ENCODE assay signal across 14 cellular contexts in genomic region chr11:68524681-68525080, GRCh38.
DNase-seq lines count a peak whose midpoint lies in the region; ATAC-seq, FAIRE-seq and TF ChIP-seq lines count a peak whose summit lies in the region.
"Had no signal": no experiment of that assay in that cellular context is flagged by ENCODE, and none has a peak within 500 bp of the region (broad histone marks: within the 10 kb centered on the region; RNA-seq: fewer than 3 reads in every experiment).

No MANE protein-coding gene starts in this region.

- WGBS in right lobe of liver (ENCODE audit: insufficient coverage, low coverage, low lambda C conversion rate, missing lambda C conversion rate) = 75% methylated on average over 1 of the region's 2 CpGs
- 100% methylated on average over 1 of the region's 2 CpGs for WGBS in HepG2 (ENCODE audit: low lambda C conversion rate)

- no peak overlapping the region for H2AFZ ChIP-seq in HepG2 (ENCODE audit: low read length)

- H3K9me3 Mint-ChIP-seq in effector memory CD8-positive, alpha-beta T cell = no peaks in the 10 kb centered on the region
- H3K9me3 Mint-ChIP-seq in mesothelial cell of epicardium = no peaks in the 10 kb centered on the region
- H3K9me3 Mint-ChIP-seq: brain had no signal

- peaks cover 9% of the 10 kb centered on the region; the same call in 1 of the 2 replicates for H4K20me1 ChIP-seq in HepG2 (ENCODE audit: insufficient read depth, low read length)

- H3K36me3 ChIP-seq in right lobe of liver (peaks cover 0 to 62% (median 9%) of the 10 kb centered on the region in 4 donors), HepG2 (replicated peaks in 1 of 2; ENCODE audit: control insufficient read depth in 1 of 2, insufficient read depth in 2 of 2, low read length in 2 of 2) (peaks cover 23 to 90% of the 10 kb centered on the region in 2 experiments), uterus (no peaks in the 10 kb centered on the region)

- ATAC-seq in right lobe of liver (peak; percentile 19 to 54 (median 26)), HepG2 (no peak), HG03039 (IDR thresholded peaks at IDR 0.05; ENCODE audit: unreplicated experiment) (no peak), GM18505 (IDR thresholded peaks at IDR 0.05; ENCODE audit: unreplicated experiment) (no peak)
- ATAC-seq in effector memory CD8-positive, alpha-beta T cell (replicated peaks) = no peak

- in situ Hi-C loops in HepG2 (cut with HindIII; ENCODE audit: extremely low pct_ligation_motif_present, low pct_unique_long_range_greater_than_20kb) = no loop called here

- no peak overlapping the region for H3K4me3 ChIP-seq in right lobe of liver
- no peak overlapping the region for H3K4me3 ChIP-seq in HepG2 (replicated peaks in 1 of 3; ENCODE audit: insufficient read depth in 1 of 3, low read depth in 2 of 3, low read length in 3 of 3)
- no peak overlapping the region for H3K4me3 ChIP-seq in uterus

- H3K27ac Mint-ChIP-seq in effector memory CD8-positive, alpha-beta T cell = peak overlapping the region; percentile 50 to 66
- peak overlapping the region; percentile 83 for H3K27ac Mint-ChIP-seq in mesothelial cell of epicardium

- no peak overlapping the region for H3K9ac ChIP-seq in HepG2 (ENCODE audit: insufficient read depth, low read depth, low read length)

- no peak overlapping the region for H3K4me2 ChIP-seq in HepG2 (ENCODE audit: low read depth, low read length)

- TF ChIP-seq CTCF in right lobe of liver (IDR thresholded peaks at IDR 0.05) = no peak
- TF ChIP-seq CTCF in HepG2 (CRISPR knock-in tag; IDR thresholded peaks at IDR 0.05) = no peak
- no peak for TF ChIP-seq CTCF in mesothelial cell of epicardium (IDR thresholded peaks at IDR 0.05; ENCODE audit: unreplicated experiment)
- no peak for TF ChIP-seq CTCF in uterus (IDR thresholded peaks at IDR 0.05)

- no peak overlapping the region for H3K4me3 Mint-ChIP-seq in effector memory CD8-positive, alpha-beta T cell
- H3K4me3 Mint-ChIP-seq in mesothelial cell of epicardium = no peak overlapping the region
- H3K4me3 Mint-ChIP-seq: brain had no signal

- H3K9me3 ChIP-seq in right lobe of liver = no peaks in the 10 kb centered on the region
- no peaks in the 10 kb centered on the region for H3K9me3 ChIP-seq in HepG2 (ENCODE audit: low read length)
- no peaks in the 10 kb centered on the region for H3K9me3 ChIP-seq in uterus

- CTCF ChIA-PET in HepG2 (lab: Yijun Ruan, JAX; ENCODE audit: low intra/inter-chr PET ratio, low total read pairs) = no interaction called here

- peaks cover 35 to 79% of the 10 kb centered on the region in 2 donors for H3K4me1 Mint-ChIP-seq in effector memory CD8-positive, alpha-beta T cell (ENCODE audit: low read depth in 2 of 2)
- H3K4me1 Mint-ChIP-seq in mesothelial cell of epicardium = peaks cover 42% of the 10 kb centered on the region

- TF ChIP-seq POLR2A in right lobe of liver (IDR thresholded peaks at IDR 0.05) = no peak
- no peak for TF ChIP-seq POLR2A in HepG2 (IDR thresholded peaks at IDR 0.05; ENCODE audit: insufficient read depth in 1 of 2, low read depth in 2 of 2, low read length in 2 of 2)
- TF ChIP-seq POLR2A in uterus (IDR thresholded peaks at IDR 0.05) = no peak
- no peak for TF ChIP-seq POLR2A in GM18505 (IDR thresholded peaks at IDR 0.05; ENCODE audit: borderline replicate concordance, extremely low read depth, insufficient read depth, insufficient read length)

- no peak for DNase-seq in right lobe of liver
- no peak for DNase-seq in HepG2 (ENCODE audit: low spot score)
- DNase-seq in effector memory CD8-positive, alpha-beta T cell = no peak
- no peak for DNase-seq in mesothelial cell of epicardium (ENCODE audit: low spot score in 2 of 2, unreplicated experiment in 2 of 2)
- DNase-seq in uterus = no peak
- DNase-seq in GM19240 (ENCODE audit: insufficient read length, low spot score) = no peak
- DNase-seq: mammary epithelial cell; NCI-H2171 treated with DMSO at 0.1 percent for 48 hours; posterior cingulate gyrus; stimulated activated CD8-positive, alpha-beta memory T cell treated with anti-CD3 and anti-CD28 coated beads, Interleukin-4, amount 100 ng/mL, for 48 hours had no signal

- no peak for TF ChIP-seq EP300 in HepG2 (IDR thresholded peaks at IDR 0.05; ENCODE audit: low read depth in 2 of 2, low read length in 2 of 2)
- TF ChIP-seq EP300 in HepG2 (CRISPR knock-in tag; IDR thresholded peaks at IDR 0.05; ENCODE audit: borderline replicate concordance) = no peak

- H3K27ac ChIP-seq in right lobe of liver (no peak overlapping the region), HepG2 (ENCODE audit: extremely low read length, insufficient read depth, low read length) (no peak overlapping the region), uterus (peak overlapping the region; percentile 1 to 57)

- H3K79me2 ChIP-seq in HepG2 (ENCODE audit: insufficient read depth, low read length) = peaks cover 35% of the 10 kb centered on the region

- POLR2A ChIA-PET in HepG2 (lab: Yijun Ruan, JAX) = no interaction called here

- BruUV-seq in HepG2 (replicated peaks; lab: Mats Ljungman, UMichigan) = no TSS peak

- H3K4me1 ChIP-seq in right lobe of liver (peaks cover 0 to 6% (median 0%) of the 10 kb centered on the region in 4 donors), HepG2 (ENCODE audit: insufficient read depth, low read length) (no peaks in the 10 kb centered on the region), uterus (no peaks in the 10 kb centered on the region)

- peaks cover 60% of the 10 kb centered on the region for H3K36me3 Mint-ChIP-seq in effector memory CD8-positive, alpha-beta T cell (ENCODE audit: insufficient read depth)
- H3K36me3 Mint-ChIP-seq in mesothelial cell of epicardium = peaks cover 55% of the 10 kb centered on the region

- H3K27me3 ChIP-seq in right lobe of liver (no peaks in the 10 kb centered on the region), HepG2 (ENCODE audit: control insufficient read depth in 1 of 2, insufficient read depth in 2 of 2, low read length in 2 of 2) (no peaks in the 10 kb centered on the region), uterus (no peaks in the 10 kb centered on the region)

- FAIRE-seq in HepG2 (lab: Jason Lieb, UNC) = no peak
- FAIRE-seq: GM12891 had no signal

- intact Hi-C loops in right lobe of liver (cut with DNase I) (no loop called here), HepG2 (cut with micrococcal nuclease; ENCODE audit: unreplicated experiment) (no loop called here), uterus (cut with DNase I; ENCODE audit: low total_unique reads) (no loop called here)

- TF ChIP-seq RAD21 in HepG2 (CRISPR knock-in tag; IDR thresholded peaks at IDR 0.05) = no peak

- H3K27me3 Mint-ChIP-seq in effector memory CD8-positive, alpha-beta T cell = no peaks in the 10 kb centered on the region
- H3K27me3 Mint-ChIP-seq in mesothelial cell of epicardium (ENCODE audit: low read depth) = no peaks in the 10 kb centered on the region
- H3K27me3 Mint-ChIP-seq: brain had no signal

TF ChIP-seq in HepG2, 621 proteins besides CTCF, POLR2A, EP300 and RAD21 (continues in another document):
- TF ChIP-seq ATF7 (IDR thresholded peaks at IDR 0.05) (no peak), ATF7 (CRISPR knock-in tag; IDR thresholded peaks at IDR 0.05) (no peak), ZBTB8A (CRISPR knock-in tag; IDR thresholded peaks at IDR 0.05; ENCODE audit: borderline replicate concordance, low read depth) (no peak), RORA (CRISPR knock-in tag; IDR thresholded peaks at IDR 0.05) (no peak), PCBP1 (IDR thresholded peaks at IDR 0.05; ENCODE audit: borderline replicate concordance, low read depth, low read length) (no peak), FUBP1 (CRISPR knock-in tag; IDR thresholded peaks at IDR 0.05; ENCODE audit: borderline replicate concordance) (no peak), YEATS2 (CRISPR knock-in tag; IDR thresholded peaks at IDR 0.05; ENCODE audit: borderline replicate concordance) (no peak), ZNF383 (CRISPR knock-in tag; IDR thresholded peaks at IDR 0.05; ENCODE audit: borderline replicate concordance) (no peak), TEF (CRISPR knock-in tag; IDR thresholded peaks at IDR 0.05) (no peak), NFIB (CRISPR knock-in tag; IDR thresholded peaks at IDR 0.05; ENCODE audit: borderline replicate concordance) (no peak)
- TF ChIP-seq, protein P1, sequence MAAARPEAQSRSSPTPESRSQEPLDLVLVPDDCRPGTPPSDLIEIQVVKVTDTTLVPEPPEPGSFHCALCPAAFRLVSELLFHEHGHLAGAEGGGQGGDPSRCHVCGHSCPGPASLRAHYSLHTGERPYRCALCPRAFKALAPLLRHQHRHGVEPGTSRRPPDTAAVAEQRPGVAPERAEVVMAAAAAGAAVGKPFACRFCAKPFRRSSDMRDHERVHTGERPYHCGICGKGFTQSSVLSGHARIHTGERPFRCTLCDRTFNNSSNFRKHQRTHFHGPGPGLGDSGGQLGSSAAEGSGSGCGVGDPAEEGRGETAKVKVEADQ (CRISPR knock-in tag; IDR thresholded peaks at IDR 0.05; ENCODE audit: borderline replicate concordance) = no peak
- TF ChIP-seq, protein P2, sequence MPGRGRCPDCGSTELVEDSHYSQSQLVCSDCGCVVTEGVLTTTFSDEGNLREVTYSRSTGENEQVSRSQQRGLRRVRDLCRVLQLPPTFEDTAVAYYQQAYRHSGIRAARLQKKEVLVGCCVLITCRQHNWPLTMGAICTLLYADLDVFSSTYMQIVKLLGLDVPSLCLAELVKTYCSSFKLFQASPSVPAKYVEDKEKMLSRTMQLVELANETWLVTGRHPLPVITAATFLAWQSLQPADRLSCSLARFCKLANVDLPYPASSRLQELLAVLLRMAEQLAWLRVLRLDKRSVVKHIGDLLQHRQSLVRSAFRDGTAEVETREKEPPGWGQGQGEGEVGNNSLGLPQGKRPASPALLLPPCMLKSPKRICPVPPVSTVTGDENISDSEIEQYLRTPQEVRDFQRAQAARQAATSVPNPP (CRISPR knock-in tag; IDR thresholded peaks at IDR 0.05) = no peak

Comparison
In these comparisons a context has a peak if more than half of its experiments do, and no peak if none do; other contexts are left out.
1. ATAC-seq: peak in right lobe of liver (4 of 4); none in HepG2 (single experiment), effector memory CD8-positive, alpha-beta T cell (single experiment), HG03039 (single experiment) and GM18505 (single experiment).
2. H3K27ac ChIP-seq: peak in uterus (2 of 2); none in right lobe of liver (0 of 3) and HepG2 (single experiment).